1 cellular context compared by ENCODE assay signal in genomic region chr15:75921732-75922703, GRCh38.
TF ChIP-seq lines count a peak whose summit lies in the region.

No MANE protein-coding gene starts in this region.

TF ChIP-seq in IMR-90, 13 proteins besides CTCF, POLR2A, EP300 and RAD21 (continued from another document):
- TF ChIP-seq NFE2L2 (IDR thresholded peaks at IDR 0.05; ENCODE audit: low read depth, low read length): no peak
